ENCODE assay signal across 8 cellular contexts in the genomic region with DNA sequence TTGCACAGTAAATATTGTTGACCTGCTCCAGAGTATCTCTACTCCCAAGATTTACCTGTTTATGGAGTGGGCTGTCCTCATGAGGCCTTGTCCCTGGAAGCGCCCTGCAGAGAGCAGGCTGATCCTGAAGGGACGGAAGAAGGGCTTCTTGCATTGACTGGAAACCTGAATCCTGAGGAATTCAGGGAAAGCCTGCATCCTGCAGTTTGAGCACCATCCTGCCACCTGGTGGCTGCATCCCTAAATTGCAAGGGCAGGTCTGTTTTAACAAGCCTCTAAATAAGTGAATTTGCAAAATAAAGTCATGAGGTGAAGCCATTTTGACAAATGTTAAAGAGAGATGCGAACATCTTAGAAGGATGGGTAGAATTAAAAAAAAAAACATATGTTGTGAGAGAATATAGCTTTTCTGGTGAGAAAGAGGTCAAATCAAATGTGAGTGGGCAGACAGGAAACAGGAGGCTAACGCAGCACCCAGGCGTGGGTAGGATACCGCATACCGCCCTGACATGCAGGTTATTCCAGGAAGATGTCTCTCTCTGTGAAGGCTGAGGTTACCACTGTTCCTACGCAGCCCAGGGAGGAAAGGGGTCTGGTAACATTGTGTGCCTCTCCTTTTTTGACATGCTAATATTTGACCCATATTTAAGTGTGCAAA.
DNase-seq lines count a peak whose midpoint lies in the region; ATAC-seq and TF ChIP-seq lines count a peak whose summit lies in the region.

No MANE protein-coding gene starts in this region.

- intact Hi-C loops in CD4-positive, alpha-beta T cell (cut with DNase I, micrococcal nuclease), result loop anchor here (1.0 to 10.0 kb wide), 4 partner anchors 100 to 1015 kb away; no protein-coding TSS in a partner anchor
- intact Hi-C loops in colonic mucosa (cut with DNase I), result loop anchor here (5.0 to 10.0 kb wide), 2 partner anchors 245 to 577 kb away; no protein-coding TSS in a partner anchor
- intact Hi-C loops in naive thymus-derived CD4-positive, alpha-beta T cell (cut with micrococcal nuclease), result loop anchor here (1.0 to 10.0 kb wide), 10 partner anchors 21 to 1013 kb away; no protein-coding TSS in a partner anchor
- intact Hi-C loops in vagina (cut with DNase I), result no loop called here

- H3K27ac Mint-ChIP-seq in CD4-positive, alpha-beta T cell, result peak overlapping the region; percentile 69
- peak overlapping the region; percentile 77 to 91 (median 87) for H3K27ac Mint-ChIP-seq in naive thymus-derived CD4-positive, alpha-beta T cell

- no peaks in the 10 kb centered on the region for H3K36me3 Mint-ChIP-seq in CD4-positive, alpha-beta T cell (ENCODE audit: low read depth)
- H3K36me3 Mint-ChIP-seq in naive thymus-derived CD4-positive, alpha-beta T cell, result peaks cover 0 to 51% (median 0%) of the 10 kb centered on the region in 5 donors

- CTCF ChIA-PET in CD4-positive, alpha-beta T cell (lab: Charles Lee), result interaction anchor here (1.8 kb wide), 1 partner anchor 105 kb away, joined by 4 read pairs; no protein-coding TSS in a partner anchor
- CTCF ChIA-PET in naive thymus-derived CD4-positive, alpha-beta T cell (lab: Charles Lee), result interaction anchor here (0.6 to 2.3 kb wide), 14 partner anchors 10 to 633 kb away, joined by 3 to 24 read pairs (median 3); no protein-coding TSS in a partner anchor

- no peak overlapping the region for H3K9ac ChIP-seq in colonic mucosa (ENCODE audit: low read depth in 2 of 2, low read length in 2 of 2)

- H3K36me3 ChIP-seq in colonic mucosa, result no peaks in the 10 kb centered on the region
- H3K36me3 ChIP-seq in naive thymus-derived CD4-positive, alpha-beta T cell (ENCODE audit: control insufficient read depth in 2 of 3, insufficient read depth in 3 of 3, low read length in 3 of 3), result no peaks in the 10 kb centered on the region
- no peaks in the 10 kb centered on the region for H3K36me3 ChIP-seq in vagina

- H3K27me3 Mint-ChIP-seq in CD4-positive, alpha-beta T cell, result no peaks in the 10 kb centered on the region
- H3K27me3 Mint-ChIP-seq in naive thymus-derived CD4-positive, alpha-beta T cell, result no peaks in the 10 kb centered on the region

- H3K4me3 ChIP-seq in colonic mucosa, result no peak overlapping the region
- no peak overlapping the region for H3K4me3 ChIP-seq in naive thymus-derived CD4-positive, alpha-beta T cell (ENCODE audit: low read length)
- no peak overlapping the region for H3K4me3 ChIP-seq in vagina

- peak; percentile 74 for TF ChIP-seq CTCF in CD4-positive, alpha-beta T cell (IDR thresholded peaks at IDR 0.05)
- peak; percentile 77 for TF ChIP-seq CTCF in VCaP (conservative IDR thresholded peaks at IDR 0.05)
- peak; percentile 66 for TF ChIP-seq CTCF in colonic mucosa (IDR thresholded peaks at IDR 0.05)
- TF ChIP-seq CTCF in vagina (IDR thresholded peaks at IDR 0.05), result peak in 2 of 3 experiments; percentile 15 to 23

- DNase-seq in CD4-positive, alpha-beta T cell, result peak; percentile 5 to 49 (median 26)
- peak; percentile 22 for DNase-seq in HuH-7.5 (ENCODE audit: low spot score)
- DNase-seq in colonic mucosa, result peak; percentile 76
- DNase-seq in naive thymus-derived CD4-positive, alpha-beta T cell, result peak in 8 of 9 donors; percentile 17 to 69 (median 47)
- DNase-seq in vagina (ENCODE audit: extremely low spot score in 2 of 2), result no peak

- H3K27me3 ChIP-seq in CD4-positive, alpha-beta T cell (ENCODE audit: control insufficient read depth, insufficient read depth, low read length), result no peaks in the 10 kb centered on the region
- no peaks in the 10 kb centered on the region for H3K27me3 ChIP-seq in colonic mucosa
- no peaks in the 10 kb centered on the region for H3K27me3 ChIP-seq in naive thymus-derived CD4-positive, alpha-beta T cell (ENCODE audit: control insufficient read depth in 2 of 2, insufficient read depth in 2 of 2, low read length in 2 of 2)
- H3K27me3 ChIP-seq in vagina, result no peaks in the 10 kb centered on the region

- POLR2A ChIA-PET in CD4-positive, alpha-beta T cell (lab: Charles Lee), result interaction anchor here (0.7 to 2.3 kb wide), 6 partner anchors 11 to 215 kb away, joined by 3 to 11 read pairs (median 3); no protein-coding TSS in a partner anchor
- POLR2A ChIA-PET in naive thymus-derived CD4-positive, alpha-beta T cell (lab: Charles Lee), result interaction anchor here (1.2 to 1.8 kb wide), 3 partner anchors 11 to 1009 kb away, joined by 3 to 7 read pairs (median 5); partner anchors contain the start of gene ID2

- H3K4me1 ChIP-seq in colonic mucosa (no peaks in the 10 kb centered on the region), vagina (no peaks in the 10 kb centered on the region)
- peaks cover 9 to 19% of the 10 kb centered on the region in 2 donors for H3K4me1 ChIP-seq in naive thymus-derived CD4-positive, alpha-beta T cell (ENCODE audit: control insufficient read depth in 2 of 2, insufficient read depth in 2 of 2, low read length in 2 of 2)

- peak overlapping the region; percentile 57 for H3K4me3 Mint-ChIP-seq in CD4-positive, alpha-beta T cell
- peak overlapping the region; percentile 16 to 84 (median 69) for H3K4me3 Mint-ChIP-seq in naive thymus-derived CD4-positive, alpha-beta T cell

- ATAC-seq in CD4-positive, alpha-beta T cell (ENCODE audit: poor library complexity), result peak; percentile 44
- peak; percentile 61 for ATAC-seq in naive thymus-derived CD4-positive, alpha-beta T cell
- no peak for ATAC-seq in HG02623 (IDR thresholded peaks at IDR 0.05; ENCODE audit: unreplicated experiment)
- no peak for ATAC-seq in GM19035 (IDR thresholded peaks at IDR 0.05; ENCODE audit: unreplicated experiment)

- H3K9me3 Mint-ChIP-seq in CD4-positive, alpha-beta T cell, result no peaks in the 10 kb centered on the region
- H3K9me3 Mint-ChIP-seq in naive thymus-derived CD4-positive, alpha-beta T cell, result peaks cover 0 to 29% (median 0%) of the 10 kb centered on the region in 11 donors

- peaks cover 32% of the 10 kb centered on the region for H3K4me1 Mint-ChIP-seq in CD4-positive, alpha-beta T cell (ENCODE audit: low read depth)
- peaks cover 24 to 59% (median 40%) of the 10 kb centered on the region in 7 donors for H3K4me1 Mint-ChIP-seq in naive thymus-derived CD4-positive, alpha-beta T cell

- H3K9me3 ChIP-seq in CD4-positive, alpha-beta T cell (ENCODE audit: control insufficient read depth, low read length), result no peaks in the 10 kb centered on the region
- H3K9me3 ChIP-seq in colonic mucosa, result no peaks in the 10 kb centered on the region
- no peaks in the 10 kb centered on the region for H3K9me3 ChIP-seq in naive thymus-derived CD4-positive, alpha-beta T cell (ENCODE audit: control insufficient read depth in 2 of 3, low read length in 3 of 3)
- no peaks in the 10 kb centered on the region for H3K9me3 ChIP-seq in vagina

- TF ChIP-seq POLR2A in vagina (IDR thresholded peaks at IDR 0.05), result no peak

- H3K27ac ChIP-seq in CD4-positive, alpha-beta T cell (ENCODE audit: low read depth, low read length), result no peak overlapping the region
- no peak overlapping the region for H3K27ac ChIP-seq in VCaP
- H3K27ac ChIP-seq in colonic mucosa, result no peak overlapping the region
- no peak overlapping the region for H3K27ac ChIP-seq in naive thymus-derived CD4-positive, alpha-beta T cell (ENCODE audit: low read depth, low read length)
- no peak overlapping the region for H3K27ac ChIP-seq in vagina

Comparison
In these comparisons a context has a peak if more than half of its experiments do, and no peak if none do; other contexts are left out.
1. ATAC-seq: peak in CD4-positive, alpha-beta T cell (single experiment) and naive thymus-derived CD4-positive, alpha-beta T cell (single experiment); none in HG02623 (single experiment) and GM19035 (single experiment).
2. DNase-seq: peak in CD4-positive, alpha-beta T cell (10 of 10), HuH-7.5 (single experiment), colonic mucosa (single experiment) and naive thymus-derived CD4-positive, alpha-beta T cell (8 of 9); none in vagina (0 of 2).
3. CTCF ChIP-seq: peak in every context shown above with its lines; median percentile 77 in VCaP; 74 in CD4-positive, alpha-beta T cell; 66 in colonic mucosa; 19 in vagina.